Comparison of ENCODE assay signal across 27 cellular contexts in the genomic region with DNA sequence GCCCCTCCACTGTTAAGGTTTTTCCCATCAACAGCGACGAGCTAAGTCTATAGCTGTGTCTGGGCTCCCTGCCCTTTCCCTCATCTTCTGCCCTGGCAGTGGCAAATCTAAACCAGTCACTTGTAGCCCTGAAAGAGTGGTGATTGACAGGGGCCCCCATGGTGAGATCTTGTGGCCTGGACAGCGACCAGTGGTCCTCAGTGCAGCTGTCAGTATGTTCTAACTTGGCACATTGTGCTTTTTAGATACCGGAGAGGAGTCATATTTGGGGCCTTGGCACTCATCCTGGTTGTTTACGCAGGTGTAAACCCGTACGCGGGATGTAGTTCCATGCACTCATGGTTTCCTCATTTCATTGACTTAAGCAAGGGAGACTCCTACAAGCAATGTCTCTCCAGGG. TPM values are rescaled to one million over a fixed set of nuclear protein-coding genes. Genes with fewer than 3 reads are reported as not detected.
DNase-seq lines count a peak whose midpoint lies in the region; ATAC-seq, FAIRE-seq and TF ChIP-seq lines count a peak whose summit lies in the region.
"Had no signal": no experiment of that assay in that cellular context is flagged by ENCODE, and none has a peak within 500 bp of the region (broad histone marks: within the 10 kb centered on the region; RNA-seq: fewer than 3 reads in every experiment).

No MANE protein-coding gene starts in this region.

- H3K36me3 ChIP-seq in HCT116 (ENCODE audit: control insufficient read depth in 1 of 2, insufficient read depth in 2 of 2, low read length in 2 of 2) = no peaks in the 10 kb centered on the region
- H3K36me3 ChIP-seq in small intestine (ENCODE audit: control insufficient read depth in 2 of 2, insufficient read depth in 2 of 2, low read length in 2 of 2) = no peaks in the 10 kb centered on the region
- H3K36me3 ChIP-seq: BLaER1 treated with 17β-estradiol and CSF1 and Interleukin-3, amounts not matched to agents 10 nM and 100 nM had no signal

- no peak overlapping the region for H3K9ac ChIP-seq in HCT116 (ENCODE audit: low read length)
- H3K9ac ChIP-seq: BLaER1 treated with 17β-estradiol and CSF1 and Interleukin-3, amounts not matched to agents 10 nM and 100 nM had no signal

- H3K4me1 ChIP-seq in HCT116 (ENCODE audit: control insufficient read depth in 1 of 2, insufficient read depth in 2 of 2, low read length in 2 of 2) (peaks cover 16 to 34% of the 10 kb centered on the region in 2 experiments), right cardiac atrium (ENCODE audit: control insufficient read depth, insufficient read depth, low read length) (peaks cover 9% of the 10 kb centered on the region), small intestine (ENCODE audit: control insufficient read depth in 2 of 2, insufficient read depth in 1 of 2, low read depth in 1 of 2, low read length in 1 of 2) (peaks cover 0 to 4% of the 10 kb centered on the region in 2 donors)
- H3K4me1 ChIP-seq: BLaER1 treated with 17β-estradiol and CSF1 and Interleukin-3, amounts not matched to agents 10 nM and 100 nM had no signal

- no peak overlapping the region for H3K4me3 ChIP-seq in HCT116 (replicated peaks in 1 of 2; ENCODE audit: low read depth in 1 of 2, low read length in 2 of 2)
- no peak overlapping the region for H3K4me3 ChIP-seq in right cardiac atrium (ENCODE audit: low read length)
- no peak overlapping the region for H3K4me3 ChIP-seq in small intestine (ENCODE audit: low read depth in 1 of 2, low read length in 2 of 2)
- H3K4me3 ChIP-seq: BLaER1 treated with 17β-estradiol and CSF1 and Interleukin-3, amounts not matched to agents 10 nM and 100 nM had no signal

- no peak for FAIRE-seq in small intestine (lab: Jason Lieb, UNC)
- FAIRE-seq: GM19239 had no signal

- H3K27me3 ChIP-seq in HCT116 (ENCODE audit: insufficient read depth, low read length) (no peaks in the 10 kb centered on the region), right cardiac atrium (ENCODE audit: control insufficient read depth, insufficient read depth) (no peaks in the 10 kb centered on the region), small intestine (ENCODE audit: control insufficient read depth in 2 of 2, insufficient read depth in 2 of 2, low read length in 2 of 2) (no peaks in the 10 kb centered on the region)
- H3K27me3 ChIP-seq: BLaER1 treated with 17β-estradiol and CSF1 and Interleukin-3, amounts not matched to agents 10 nM and 100 nM had no signal

- 55% methylated on average over 8 of the region's 8 CpGs for WGBS in right cardiac atrium
- 47 to 69% (median 50%) methylated on average over 8 of the region's 8 CpGs for WGBS in small intestine, 3 donors

- no peaks in the 10 kb centered on the region for H3K79me2 ChIP-seq in HCT116 (ENCODE audit: insufficient read depth, low read length)

- H4K20me1 ChIP-seq in HCT116 (ENCODE audit: insufficient read depth) = no peaks in the 10 kb centered on the region
- H4K20me1 ChIP-seq: BLaER1 treated with 17β-estradiol and CSF1 and Interleukin-3, amounts not matched to agents 10 nM and 100 nM had no signal

- H2AFZ ChIP-seq in HCT116 (ENCODE audit: low read depth, low read length, poor library complexity, severe bottlenecking) = no peak overlapping the region

- TF ChIP-seq CTCF in HCT116 (IDR thresholded peaks at IDR 0.05 in 2 of 3, conservative IDR thresholded peaks at IDR 0.05 in 1 of 3; ENCODE audit: borderline replicate concordance in 1 of 3, insufficient read depth in 1 of 3, low read depth in 2 of 3, low read length in 2 of 3) = no peak

- H3K27ac ChIP-seq in HCT116 (ENCODE audit: low read depth, low read length) (peak overlapping the region; percentile 25; the same call in 1 of the 2 replicates), right cardiac atrium (ENCODE audit: low read length) (peak overlapping the region; percentile 90), small intestine (ENCODE audit: low read depth in 1 of 2, low read length in 1 of 2) (peak overlapping the region; percentile 68 to 87)
- H3K27ac ChIP-seq: BLaER1 treated with 17β-estradiol and CSF1 and Interleukin-3, amounts not matched to agents 10 nM and 100 nM had no signal

- BruUV-seq in HCT116 (replicated peaks; lab: Mats Ljungman, UMichigan) = no TSS peak

- POLR2A ChIA-PET in HCT116 (lab: Charles Lee) = no interaction called here

- intact Hi-C loops in HCT116 (cut with micrococcal nuclease) (no loop called here), right cardiac atrium (cut with DNase I) (loop anchor here in 2 of 4 donors (5.0 to 10.0 kb wide), 3 partner anchors 50 to 187 kb away; partner anchors contain the start of gene MYOCD (in 1 of the 2))

- H3K9me3 ChIP-seq in HCT116 (ENCODE audit: control insufficient read depth in 1 of 2, insufficient read depth in 1 of 2, low read depth in 1 of 2, low read length in 2 of 2) (no peaks in the 10 kb centered on the region), right cardiac atrium (ENCODE audit: control insufficient read depth, low read length) (no peaks in the 10 kb centered on the region), small intestine (ENCODE audit: control insufficient read depth, low read depth) (no peaks in the 10 kb centered on the region)
- H3K9me3 ChIP-seq: BLaER1 treated with 17β-estradiol and CSF1 and Interleukin-3, amounts not matched to agents 10 nM and 100 nM had no signal

- DNase-seq in HCT116 (ENCODE audit: low read depth, low spot score) (no peak), ecto neural progenitor cell (ENCODE audit: low spot score) (peak; percentile 42), right cardiac atrium (peak; percentile 44 to 73 (median 71)), small intestine (no peak), midbrain (lab: John Stamatoyannopoulos, UW) (no peak), NCI-H1694 (lab: John Stamatoyannopoulos, UW) (no peak), iPS-NIHi7 (ENCODE audit: extremely low spot score) (no peak), GF-D8 (lab: John Stamatoyannopoulos, UW) (no peak)
- DNase-seq: activated CD4-positive, alpha-beta T cell treated with anti-CD3 and anti-CD28 coated beads, Interleukin-2, amount 50 U/mL, for 4 hours; activated CD4-positive, CD25-positive, alpha-beta regulatory T cell; activated naive CD4-positive, alpha-beta T cell treated with anti-CD3 and anti-CD28 coated beads, Interleukin-2, amount 10 ng/mL, durations not matched to agents 7 days and 5 days; amygdala; caudate nucleus; EL; glutamatergic neuron; natural killer cell; NCI-H1105; NCI-H2029; NCI-H2227 treated with DMSO at 0.1 percent for 48 hours; NCI-H82; OCI-M1; stimulated activated CD8-positive, alpha-beta memory T cell treated with anti-CD3 and anti-CD28 coated beads, Interleukin-4, amount 100 ng/mL, for 48 hours; SW 1271; T1000 had no signal

- H3K4me2 ChIP-seq in HCT116 (ENCODE audit: low read length) = peak overlapping the region; percentile 67
- H3K4me2 ChIP-seq: BLaER1 treated with 17β-estradiol and CSF1 and Interleukin-3, amounts not matched to agents 10 nM and 100 nM had no signal

- no peak for TF ChIP-seq POLR2A in HCT116 (IDR thresholded peaks at IDR 0.05; ENCODE audit: borderline replicate concordance, extremely low read depth, insufficient read depth, insufficient read length)

- CTCF ChIA-PET in HCT116 (lab: Charles Lee) = no interaction called here

- ATAC-seq in HCT116 = no peak
- peak; percentile 63 to 69 for ATAC-seq in right cardiac atrium
- ATAC-seq: natural killer cell had no signal

- RAD21 ChIA-PET in HCT116 (lab: Charles Lee; ENCODE audit: low non-redundant PET in 1 of 2, low total read pairs in 2 of 2, uncharacterized antibody in 2 of 2, unreplicated experiment in 2 of 2) = no interaction called here

- no peak for TF ChIP-seq RAD21 in HCT116 (IDR thresholded peaks at IDR 0.05; ENCODE audit: low read depth)

- H3K9me2 ChIP-seq in HCT116 (ENCODE audit: insufficient read depth) = no peaks in the 10 kb centered on the region

TF ChIP-seq in HCT116, 20 proteins besides CTCF, POLR2A, EP300 and RAD21 (continues in another document):
- TF ChIP-seq EGR1 (IDR thresholded peaks at IDR 0.05; ENCODE audit: low read depth) (no peak), TCF7L2 (IDR thresholded peaks at IDR 0.05; ENCODE audit: borderline replicate concordance, extremely low read depth, insufficient read depth, insufficient read length) (no peak), ZNF274 (IDR thresholded peaks at IDR 0.05; ENCODE audit: low read depth, low read length) (no peak), ELF1 (IDR thresholded peaks at IDR 0.05; ENCODE audit: borderline replicate concordance, low read depth) (no peak), POLR2AphosphoS5 (IDR thresholded peaks at IDR 0.05; ENCODE audit: low read depth, low read length) (no peak), SRF (IDR thresholded peaks at IDR 0.05; ENCODE audit: low read depth) (no peak), CBX3 (IDR thresholded peaks at IDR 0.05; ENCODE audit: low read depth) (no peak)
- TF ChIP-seq, protein P1, sequence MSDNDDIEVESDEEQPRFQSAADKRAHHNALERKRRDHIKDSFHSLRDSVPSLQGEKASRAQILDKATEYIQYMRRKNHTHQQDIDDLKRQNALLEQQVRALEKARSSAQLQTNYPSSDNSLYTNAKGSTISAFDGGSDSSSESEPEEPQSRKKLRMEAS (IDR thresholded peaks at IDR 0.05) = no peak

RNA-seq across cellular contexts. Expression of gene ARHGAP44, which starts 57.5 kb away (rescaled TPM):
- total RNA-seq in HCT116 (2021; ENCODE audit: unreplicated experiment) (7.3 TPM), right cardiac atrium (10 to 100 TPM in 3 of 4 donors, 1 to 10 TPM in 1; 7.8 to 13.6 (median 11.8) TPM)
- polyA plus RNA-seq in HCT116 (2012) = 3.3 and 3.9 TPM in 2 replicates
- polyA plus RNA-seq in right cardiac atrium (6.7 TPM), small intestine (10 to 100 TPM in 1 of 3 donors, 1 to 10 TPM in 2; 5.9 to 12.3 (median 7.8) TPM)
- total RNA-seq: activated T-helper 1 cell treated with anti-CD3 and anti-CD28 coated beads, Interleukin-12 subunit alpha, Interleukin-12 subunit beta, Interleukin-2, Interleukin-4 antibody, amounts not matched to agents 30 ng/mL and 10 ng/mL and 1 ng/mL, durations not matched to agents 14 hours and 24 hours and 36 hours; natural killer cell had no signal

Comparison
In these comparisons a context has a peak if more than half of its experiments do, and no peak if none do; other contexts are left out.
1. DNase-seq: peak in ecto neural progenitor cell (single experiment) and right cardiac atrium (3 of 3); none in HCT116 (single experiment), small intestine (single experiment), midbrain (single experiment), NCI-H1694 (single experiment), iPS-NIHi7 (single experiment) and GF-D8 (single experiment).
2. H3K27ac ChIP-seq: peak in every context shown above with its lines; median percentile 90 in right cardiac atrium; 78 in small intestine; 25 in HCT116.